Comparison of ENCODE assay signal across 8 cellular contexts in the genomic region with DNA sequence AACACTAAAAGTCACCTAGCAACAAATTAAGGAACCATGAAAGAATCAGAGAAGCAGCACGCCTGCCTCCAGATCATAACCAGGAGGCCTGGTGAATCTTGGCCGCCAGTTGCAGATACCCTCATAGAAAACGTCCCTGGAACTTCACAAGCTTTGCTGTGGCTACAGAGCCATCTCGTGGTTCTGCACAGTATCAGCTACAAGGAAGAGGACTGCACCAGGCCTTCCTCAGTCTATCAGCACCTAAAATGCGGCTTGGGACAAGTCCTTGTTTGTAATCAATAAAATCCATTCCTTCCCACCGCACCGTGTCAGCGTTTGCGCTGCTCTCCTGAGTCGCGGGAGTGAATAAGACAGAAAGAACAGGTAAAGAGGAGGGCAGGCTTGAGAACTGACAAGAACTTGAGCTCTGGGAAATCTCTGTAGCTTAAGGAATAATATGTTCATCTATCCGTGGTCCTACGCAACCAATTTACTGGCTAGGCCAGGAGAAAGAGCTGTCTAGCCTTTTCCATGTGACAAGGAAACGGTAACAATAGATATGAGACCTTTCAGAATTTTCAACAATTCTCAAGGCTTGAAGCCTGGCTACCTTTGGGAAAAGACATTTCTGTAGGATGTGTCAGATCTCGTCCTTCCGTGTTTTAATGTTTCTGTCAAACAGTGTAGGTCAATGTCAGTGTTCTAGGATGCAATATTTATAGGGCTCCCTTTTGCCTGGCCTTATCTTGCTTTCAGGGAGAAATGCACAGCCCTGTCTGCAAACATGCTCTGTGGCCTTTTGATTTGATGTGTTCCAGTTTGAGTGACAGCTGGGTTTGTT.
DNase-seq lines count a peak whose midpoint lies in the region; ATAC-seq and TF ChIP-seq lines count a peak whose summit lies in the region.

No MANE protein-coding gene starts in this region.

- H3K36me3 Mint-ChIP-seq in nephron progenitor cell (ENCODE audit: low read depth): no peaks in the 10 kb centered on the region
- no peaks in the 10 kb centered on the region for H3K36me3 Mint-ChIP-seq in activated naive CD4-positive, alpha-beta T cell treated with anti-CD3 and anti-CD28 coated beads, Interleukin-2, amount 50 U/mL, for 72 hours

- peak; percentile 86 for ATAC-seq in Panc1
- no peak for ATAC-seq in activated naive CD4-positive, alpha-beta T cell treated with anti-CD3 and anti-CD28 coated beads, Interleukin-2, amount 50 U/mL, for 72 hours
- no peak for ATAC-seq in GM18511 (IDR thresholded peaks at IDR 0.05; ENCODE audit: unreplicated experiment)
- no peak for ATAC-seq in HG03439 (IDR thresholded peaks at IDR 0.05; ENCODE audit: unreplicated experiment)

- H3K36me3 ChIP-seq in Panc1 (ENCODE audit: control insufficient read depth, insufficient read depth, low read length): no peaks in the 10 kb centered on the region

- no peaks in the 10 kb centered on the region for H3K4me1 ChIP-seq in Panc1 (ENCODE audit: control insufficient read depth, insufficient read depth, low read length)

- TF ChIP-seq CTCF in Panc1 (IDR thresholded peaks at IDR 0.05) (peak; percentile 76), nephron progenitor cell (IDR thresholded peaks at IDR 0.05) (peak; percentile 51)

- peaks cover 9% of the 10 kb centered on the region for H3K27me3 ChIP-seq in Panc1 (ENCODE audit: control insufficient read depth, insufficient read depth, low read length)

- peaks cover 15% of the 10 kb centered on the region for H3K27me3 Mint-ChIP-seq in nephron progenitor cell (ENCODE audit: low read depth, poor library complexity)

- in situ Hi-C loops in Panc1 (cut with HindIII; ENCODE audit: low pct_unique_long_range_greater_than_20kb, low sequenced_read_pairs): no loop called here

- H3K4me1 Mint-ChIP-seq in nephron progenitor cell: peaks cover 15% of the 10 kb centered on the region

- no peak overlapping the region for H3K4me3 Mint-ChIP-seq in nephron progenitor cell

- DNase-seq in 8988T (peak; percentile 48), HEK293T (ENCODE audit: extremely low spot score) (peak; percentile 44), Panc1 (ENCODE audit: low read depth, low spot score) (peak; percentile 12), fibroblast of gingiva (ENCODE audit: low read depth) (peak; percentile 56), nephron progenitor cell (peak; percentile 51)
- no peak for DNase-seq in activated naive CD4-positive, alpha-beta T cell treated with anti-CD3 and anti-CD28 coated beads, Interleukin-2, amount 50 U/mL, for 72 hours (ENCODE audit: low spot score in 2 of 2)

- no TSS peak for BruUV-seq in Panc1 (replicated peaks; lab: Mats Ljungman, UMichigan)

- H3K27ac Mint-ChIP-seq in nephron progenitor cell: no peak overlapping the region
- no peak overlapping the region for H3K27ac Mint-ChIP-seq in activated naive CD4-positive, alpha-beta T cell treated with anti-CD3 and anti-CD28 coated beads, Interleukin-2, amount 50 U/mL, for 72 hours

- H3K4me3 ChIP-seq in Panc1 (ENCODE audit: low read depth in 2 of 2, low read length in 2 of 2): no peak overlapping the region

- CTCF ChIA-PET in HEK293T (lab: Yijun Ruan, JAX): interaction anchor here (0.8 to 1.4 kb wide), 2 partner anchors 12 to 13 kb away, joined by 3 to 7 read pairs; no protein-coding TSS in a partner anchor
- CTCF ChIA-PET in Panc1 (lab: Charles Lee): interaction anchor here (1.0 to 1.2 kb wide), 2 partner anchors 27 to 691 kb away, joined by 3 to 4 read pairs; no protein-coding TSS in a partner anchor

- H3K27ac ChIP-seq in Panc1 (ENCODE audit: low read length): no peak overlapping the region

- peaks cover 4% of the 10 kb centered on the region for H3K9me3 Mint-ChIP-seq in nephron progenitor cell
- no peaks in the 10 kb centered on the region for H3K9me3 Mint-ChIP-seq in activated naive CD4-positive, alpha-beta T cell treated with anti-CD3 and anti-CD28 coated beads, Interleukin-2, amount 50 U/mL, for 72 hours

- POLR2A ChIA-PET in HEK293T (lab: Yijun Ruan, JAX) (interaction anchor here (0.9 kb wide), 1 partner anchor 129 kb away, joined by 3 read pairs; a partner anchor contains a TSS), Panc1 (lab: Charles Lee) (no interaction called here)

- intact Hi-C loops in Panc1 (cut with micrococcal nuclease; ENCODE audit: unreplicated experiment): loop anchor here (10.0 kb wide), 1 partner anchor 106 kb away; no protein-coding TSS in a partner anchor

- H3K9me3 ChIP-seq in Panc1 (ENCODE audit: control insufficient read depth, insufficient read depth, low read depth, low read length): no peaks in the 10 kb centered on the region

TF ChIP-seq in HEK293T, 16 proteins besides CTCF, POLR2A, EP300 and RAD21:
- TF ChIP-seq BHLHE40 (IDR thresholded peaks at IDR 0.05; ENCODE audit: borderline replicate concordance): no peak
- no peak for TF ChIP-seq ZNF384 (IDR thresholded peaks at IDR 0.05)
- no peak for TF ChIP-seq NFRKB (IDR thresholded peaks at IDR 0.05)
- TF ChIP-seq, protein P1, sequence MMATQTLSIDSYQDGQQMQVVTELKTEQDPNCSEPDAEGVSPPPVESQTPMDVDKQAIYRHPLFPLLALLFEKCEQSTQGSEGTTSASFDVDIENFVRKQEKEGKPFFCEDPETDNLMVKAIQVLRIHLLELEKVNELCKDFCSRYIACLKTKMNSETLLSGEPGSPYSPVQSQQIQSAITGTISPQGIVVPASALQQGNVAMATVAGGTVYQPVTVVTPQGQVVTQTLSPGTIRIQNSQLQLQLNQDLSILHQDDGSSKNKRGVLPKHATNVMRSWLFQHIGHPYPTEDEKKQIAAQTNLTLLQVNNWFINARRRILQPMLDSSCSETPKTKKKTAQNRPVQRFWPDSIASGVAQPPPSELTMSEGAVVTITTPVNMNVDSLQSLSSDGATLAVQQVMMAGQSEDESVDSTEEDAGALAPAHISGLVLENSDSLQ (IDR thresholded peaks at IDR 0.05): no peak
- TF ChIP-seq ELF4 (IDR thresholded peaks at IDR 0.05): no peak
- TF ChIP-seq TARDBP (IDR thresholded peaks at IDR 0.05): no peak
- no peak for TF ChIP-seq HDGF (IDR thresholded peaks at IDR 0.05; ENCODE audit: borderline replicate concordance)
- TF ChIP-seq ARNT (IDR thresholded peaks at IDR 0.05): no peak
- TF ChIP-seq L3MBTL2 (conservative IDR thresholded peaks at IDR 0.05): no peak
- no peak for TF ChIP-seq LEF1 (IDR thresholded peaks at IDR 0.05; ENCODE audit: borderline replicate concordance)
- no peak for TF ChIP-seq CTBP1 (IDR thresholded peaks at IDR 0.05; ENCODE audit: borderline replicate concordance)
- TF ChIP-seq FOXK2 (IDR thresholded peaks at IDR 0.05): no peak

Comparison
In these comparisons a context has a peak if more than half of its experiments do, and no peak if none do; other contexts are left out.
1. DNase-seq: peak in 8988T (single experiment), HEK293T (single experiment), Panc1 (single experiment), fibroblast of gingiva (single experiment) and nephron progenitor cell (single experiment); none in activated naive CD4-positive, alpha-beta T cell treated with anti-CD3 and anti-CD28 coated beads, Interleukin-2, amount 50 U/mL, for 72 hours (0 of 2).